ENCODE assay signal across 21 cellular contexts in the genomic region with DNA sequence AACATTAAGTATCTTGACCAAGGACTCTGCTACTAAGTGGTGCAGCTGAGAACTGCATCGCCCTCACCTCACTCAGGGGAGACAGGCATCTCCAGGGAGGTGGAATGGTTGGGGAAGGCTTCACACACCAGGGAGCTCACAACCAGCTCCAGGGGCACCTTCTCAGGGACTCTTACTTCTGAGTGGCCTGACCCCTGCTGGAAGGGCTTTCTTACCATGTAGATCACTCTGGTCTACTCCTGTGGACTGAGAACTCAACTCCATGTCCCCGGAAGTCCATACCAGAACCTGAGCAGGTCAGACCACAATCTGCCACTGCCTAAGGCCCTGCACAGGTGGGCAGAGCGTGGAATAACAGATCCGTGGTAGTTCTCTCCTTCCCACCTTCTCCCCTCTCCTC.
DNase-seq lines count a peak whose midpoint lies in the region; ATAC-seq and TF ChIP-seq lines count a peak whose summit lies in the region.
"Had no signal": no experiment of that assay in that cellular context is flagged by ENCODE, and none has a peak within 500 bp of the region (broad histone marks: within the 10 kb centered on the region; RNA-seq: fewer than 3 reads in every experiment).

No MANE protein-coding gene starts in this region.

- peaks cover 19% of the 10 kb centered on the region for H3K4me1 ChIP-seq in Karpas-422 (ENCODE audit: low read length)
- no peaks in the 10 kb centered on the region for H3K4me1 ChIP-seq in mesendoderm (ENCODE audit: control insufficient read depth, low read depth, low read length)
- H3K4me1 ChIP-seq: tibial nerve had no signal

- no peaks in the 10 kb centered on the region for H3K9me3 Mint-ChIP-seq in activated T-helper 17 cell treated with anti-CD3 and anti-CD28 coated beads, Interleukin-2, amount 50 U/mL, for 72 hours
- peaks cover 3% of the 10 kb centered on the region for H3K9me3 Mint-ChIP-seq in glutamatergic neuron (ENCODE audit: unreplicated experiment)
- H3K9me3 Mint-ChIP-seq: activated B cell treated with CpG ODN at 0.5 μM for 24 hours; activated CD4-positive, alpha-beta memory T cell treated with anti-CD3 and anti-CD28 coated beads for 36 hours had no signal

- no peaks in the 10 kb centered on the region for H3K27me3 ChIP-seq in Karpas-422 (ENCODE audit: low read length)
- H3K27me3 ChIP-seq in brain microvascular endothelial cell (replicated peaks): peaks cover 4% of the 10 kb centered on the region
- no peaks in the 10 kb centered on the region for H3K27me3 ChIP-seq in mesendoderm (ENCODE audit: insufficient read depth, low read length, poor library complexity)
- H3K27me3 ChIP-seq: MG63, tibial nerve had no signal

- no peak for ATAC-seq in activated T-helper 17 cell treated with anti-CD3 and anti-CD28 coated beads, Interleukin-2, amount 50 U/mL, for 72 hours (replicated peaks)
- ATAC-seq: left cardiac atrium, Right ventricle myocardium inferior had no signal

- no peaks in the 10 kb centered on the region for H3K9me2 ChIP-seq in Karpas-422 (replicated peaks; ENCODE audit: insufficient read depth, low read length)

- no peak overlapping the region for H2BK15ac ChIP-seq in mesendoderm (replicated peaks; ENCODE audit: low read depth)

- no peak overlapping the region for H3K18ac ChIP-seq in mesendoderm (ENCODE audit: low read length)

- no peak overlapping the region for H3K4me3 Mint-ChIP-seq in activated T-helper 17 cell treated with anti-CD3 and anti-CD28 coated beads, Interleukin-2, amount 50 U/mL, for 72 hours
- H3K4me3 Mint-ChIP-seq in glutamatergic neuron (ENCODE audit: unreplicated experiment): no peak overlapping the region
- H3K4me3 Mint-ChIP-seq: activated B cell treated with CpG ODN at 0.5 μM for 24 hours; activated CD4-positive, alpha-beta memory T cell treated with anti-CD3 and anti-CD28 coated beads for 36 hours had no signal

- no peaks in the 10 kb centered on the region for H4K20me1 ChIP-seq in Karpas-422 (ENCODE audit: insufficient read depth, low read depth, low read length)

- no CpG with 5 or more reads among the region's 4 CpGs for WGBS in mesendoderm (ENCODE audit: extremely low coverage, insufficient coverage, low lambda C conversion rate)

- TF ChIP-seq CTCF in GM12865 (IDR thresholded peaks at IDR 0.05; ENCODE audit: insufficient read depth, low read depth, low read length, missing control alignments): no peak
- TF ChIP-seq CTCF in brain microvascular endothelial cell (IDR thresholded peaks at IDR 0.05; ENCODE audit: low read depth, low read length, missing control alignments): peak; percentile 15
- no peak for TF ChIP-seq CTCF in glutamatergic neuron (IDR thresholded peaks at IDR 0.05; ENCODE audit: partially characterized antibody, unreplicated experiment)

- no peaks in the 10 kb centered on the region for H3K4me1 Mint-ChIP-seq in activated T-helper 17 cell treated with anti-CD3 and anti-CD28 coated beads, Interleukin-2, amount 50 U/mL, for 72 hours
- no peaks in the 10 kb centered on the region for H3K4me1 Mint-ChIP-seq in glutamatergic neuron (ENCODE audit: low read depth, unreplicated experiment)

- no peak overlapping the region for H3K4me3 ChIP-seq in GM12865 (ENCODE audit: low read depth, low read length)
- no peak overlapping the region for H3K4me3 ChIP-seq in Karpas-422 (ENCODE audit: low read length)
- H3K4me3 ChIP-seq in brain microvascular endothelial cell (ENCODE audit: low read depth, low read length): no peak overlapping the region
- H3K4me3 ChIP-seq in mesendoderm (ENCODE audit: low read length): no peak overlapping the region
- H3K4me3 ChIP-seq: MG63, tibial nerve had no signal

- DNase-seq in GM12865 (ENCODE audit: low read depth): peak; percentile 12
- peak; percentile 64 for DNase-seq in Karpas-422
- DNase-seq in brain microvascular endothelial cell: no peak
- DNase-seq in mesendoderm: peak; percentile 55
- DNase-seq in NCI-H446 treated with DMSO at 0.1 percent for 48 hours (lab: John Stamatoyannopoulos, UW): no peak
- DNase-seq in glutamatergic neuron: no peak
- DNase-seq: activated B cell treated with CpG ODN at 0.5 μM for 24 hours; activated CD4-positive, alpha-beta memory T cell treated with anti-CD3 and anti-CD28 coated beads for 36 hours; activated effector memory CD4-positive, alpha-beta T cell treated with Interleukin-2 at 50 U/mL for 16 hours; foreskin fibroblast; left cardiac atrium; mammary epithelial cell; MG63; NCI-H146; NCI-H2171 treated with DMSO at 0.1 percent for 48 hours; NCI-H526; T1000 had no signal

- no peak overlapping the region for H4K5ac ChIP-seq in mesendoderm (ENCODE audit: low read length)

- no peak overlapping the region for H2AFZ ChIP-seq in Karpas-422 (ENCODE audit: low read length)

- no peak overlapping the region for H2AK5ac ChIP-seq in mesendoderm (ENCODE audit: low read length)

- H3K4ac ChIP-seq in mesendoderm (ENCODE audit: low read depth, low read length): no peak overlapping the region

- H3K79me1 ChIP-seq in mesendoderm (ENCODE audit: low read length): no peaks in the 10 kb centered on the region

- H3K36me3 ChIP-seq in Karpas-422 (ENCODE audit: insufficient read depth, low read length): no peaks in the 10 kb centered on the region
- no peaks in the 10 kb centered on the region for H3K36me3 ChIP-seq in brain microvascular endothelial cell (replicated peaks)
- no peaks in the 10 kb centered on the region for H3K36me3 ChIP-seq in mesendoderm (ENCODE audit: control insufficient read depth, insufficient read depth, low read length)
- H3K36me3 ChIP-seq: MG63, tibial nerve had no signal

- no peak overlapping the region for H2BK5ac ChIP-seq in mesendoderm (ENCODE audit: low read length)

- H3K27ac Mint-ChIP-seq in activated T-helper 17 cell treated with anti-CD3 and anti-CD28 coated beads, Interleukin-2, amount 50 U/mL, for 72 hours: no peak overlapping the region
- no peak overlapping the region for H3K27ac Mint-ChIP-seq in glutamatergic neuron (ENCODE audit: unreplicated experiment)
- H3K27ac Mint-ChIP-seq: activated B cell treated with CpG ODN at 0.5 μM for 24 hours; activated CD4-positive, alpha-beta memory T cell treated with anti-CD3 and anti-CD28 coated beads for 36 hours had no signal

- no peak overlapping the region for H3K56ac ChIP-seq in mesendoderm (ENCODE audit: low read length)

- H3K79me2 ChIP-seq in Karpas-422 (ENCODE audit: low read length): no peaks in the 10 kb centered on the region
- H3K79me2 ChIP-seq in mesendoderm (ENCODE audit: control insufficient read depth, insufficient read depth, low read length): no peaks in the 10 kb centered on the region

- no peaks in the 10 kb centered on the region for H3K36me3 Mint-ChIP-seq in activated T-helper 17 cell treated with anti-CD3 and anti-CD28 coated beads, Interleukin-2, amount 50 U/mL, for 72 hours (ENCODE audit: low read depth)
- no peaks in the 10 kb centered on the region for H3K36me3 Mint-ChIP-seq in glutamatergic neuron (ENCODE audit: unreplicated experiment)
- H3K36me3 Mint-ChIP-seq: activated CD4-positive, alpha-beta memory T cell treated with anti-CD3 and anti-CD28 coated beads for 36 hours had no signal

- H3K4me2 ChIP-seq in Karpas-422 (ENCODE audit: low read depth, low read length, poor library complexity, severe bottlenecking) (no peak overlapping the region), mesendoderm (ENCODE audit: low read length) (no peak overlapping the region)

- H3K27me3 Mint-ChIP-seq in activated T-helper 17 cell treated with anti-CD3 and anti-CD28 coated beads, Interleukin-2, amount 50 U/mL, for 72 hours: peaks cover 4% of the 10 kb centered on the region
- H3K27me3 Mint-ChIP-seq in glutamatergic neuron (ENCODE audit: unreplicated experiment): no peaks in the 10 kb centered on the region
- H3K27me3 Mint-ChIP-seq: activated CD4-positive, alpha-beta memory T cell treated with anti-CD3 and anti-CD28 coated beads for 36 hours had no signal

- H4K8ac ChIP-seq in mesendoderm (ENCODE audit: low read depth, low read length): no peak overlapping the region

- no peak overlapping the region for H3K23ac ChIP-seq in mesendoderm (ENCODE audit: low read length)

- H3K9ac ChIP-seq in Karpas-422 (ENCODE audit: low read length) (no peak overlapping the region), mesendoderm (ENCODE audit: low read length) (no peak overlapping the region)

- H3K9me3 ChIP-seq in Karpas-422 (ENCODE audit: low read length): no peaks in the 10 kb centered on the region
- H3K9me3 ChIP-seq: MG63, tibial nerve had no signal

- no peak overlapping the region for H2BK120ac ChIP-seq in mesendoderm (ENCODE audit: low read depth, low read length)

- in situ Hi-C loops in brain microvascular endothelial cell (cut with HindIII; ENCODE audit: low pct_ligation_motif_present, low sequenced_read_pairs): no loop called here

- H3K27ac ChIP-seq in Karpas-422 (ENCODE audit: low read length) (no peak overlapping the region), brain microvascular endothelial cell (no peak overlapping the region), mesendoderm (ENCODE audit: low read depth, low read length) (no peak overlapping the region)
- H3K27ac ChIP-seq: C4-2B, tibial nerve had no signal

Comparison
In these comparisons a context has a peak if more than half of its experiments do, and no peak if none do; other contexts are left out.
1. DNase-seq: peak in GM12865 (single experiment), Karpas-422 (single experiment) and mesendoderm (single experiment); none in brain microvascular endothelial cell (single experiment), NCI-H446 treated with DMSO at 0.1 percent for 48 hours (single experiment) and glutamatergic neuron (single experiment).